Comparison of ENCODE assay signal across 8 cellular contexts in genomic region chr20:49594143-49594928, GRCh38. TPM values are rescaled to one million over a fixed set of nuclear protein-coding genes. Genes with fewer than 3 reads are reported as not detected.
A peak's percentile ranks its signal among the peaks of the same experiment; 100 is the strongest.
DNase-seq lines count a peak whose midpoint lies in the region; ATAC-seq and TF ChIP-seq lines count a peak whose summit lies in the region.

No MANE protein-coding gene starts in this region.

- ATAC-seq in activated naive CD8-positive, alpha-beta T cell treated with anti-CD3 and anti-CD28 coated beads, Interleukin-2, amount 50 U/mL, for 24 hours: peak; percentile 44
- ATAC-seq in HG03139 (IDR thresholded peaks at IDR 0.05; ENCODE audit: unreplicated experiment) (no peak), HG03521 (IDR thresholded peaks at IDR 0.05; ENCODE audit: unreplicated experiment) (no peak)

- no peak overlapping the region for H2BK5ac ChIP-seq in mesendoderm (ENCODE audit: low read length)

- H3K79me1 ChIP-seq in mesendoderm (ENCODE audit: low read length): no peaks in the 10 kb centered on the region

- no peak overlapping the region for H4K8ac ChIP-seq in mesendoderm (ENCODE audit: low read depth, low read length)

- H2BK120ac ChIP-seq in mesendoderm (ENCODE audit: low read depth, low read length): no peak overlapping the region

- no CpG with 5 or more reads among the region's 12 CpGs for WGBS in mesendoderm (ENCODE audit: extremely low coverage, insufficient coverage, low lambda C conversion rate)

- H3K9ac ChIP-seq in mesendoderm (ENCODE audit: low read length): no peak overlapping the region
- H3K9ac ChIP-seq in stomach smooth muscle (ENCODE audit: low read length in 2 of 2): no peak overlapping the region

- H3K36me3 ChIP-seq in mesendoderm (ENCODE audit: control insufficient read depth, insufficient read depth, low read length) (no peaks in the 10 kb centered on the region), stomach smooth muscle (ENCODE audit: control insufficient read depth in 2 of 2, insufficient read depth in 2 of 2, low read length in 2 of 2) (no peaks in the 10 kb centered on the region)

- no peak overlapping the region for H3K4ac ChIP-seq in mesendoderm (ENCODE audit: low read depth, low read length)

- peaks cover 42% of the 10 kb centered on the region for H3K36me3 Mint-ChIP-seq in activated naive CD8-positive, alpha-beta T cell treated with anti-CD3 and anti-CD28 coated beads, Interleukin-2, amount 50 U/mL, for 24 hours (ENCODE audit: low read depth)

- no peaks in the 10 kb centered on the region for H3K4me1 ChIP-seq in mesendoderm (ENCODE audit: control insufficient read depth, low read depth, low read length)
- H3K4me1 ChIP-seq in stomach smooth muscle (ENCODE audit: control insufficient read depth, insufficient read depth, low read length): peaks cover 16% of the 10 kb centered on the region

- peaks cover 89% of the 10 kb centered on the region for H3K4me1 Mint-ChIP-seq in activated naive CD8-positive, alpha-beta T cell treated with anti-CD3 and anti-CD28 coated beads, Interleukin-2, amount 50 U/mL, for 24 hours

- H3K27me3 Mint-ChIP-seq in activated naive CD8-positive, alpha-beta T cell treated with anti-CD3 and anti-CD28 coated beads, Interleukin-2, amount 50 U/mL, for 24 hours: peaks cover 5% of the 10 kb centered on the region

- H3K27me3 ChIP-seq in mesendoderm (ENCODE audit: insufficient read depth, low read length, poor library complexity) (no peaks in the 10 kb centered on the region), stomach smooth muscle (ENCODE audit: control insufficient read depth in 1 of 2, insufficient read depth in 2 of 2, low read length in 2 of 2) (no peaks in the 10 kb centered on the region)

- peaks cover 20% of the 10 kb centered on the region for H3K9me3 Mint-ChIP-seq in activated naive CD8-positive, alpha-beta T cell treated with anti-CD3 and anti-CD28 coated beads, Interleukin-2, amount 50 U/mL, for 24 hours

- H3K27ac Mint-ChIP-seq in activated naive CD8-positive, alpha-beta T cell treated with anti-CD3 and anti-CD28 coated beads, Interleukin-2, amount 50 U/mL, for 24 hours: peak overlapping the region; percentile 98

- no peak overlapping the region for H2BK15ac ChIP-seq in mesendoderm (replicated peaks; ENCODE audit: low read depth)

- no peak overlapping the region for H3K18ac ChIP-seq in mesendoderm (ENCODE audit: low read length)

- no peaks in the 10 kb centered on the region for H3K9me3 ChIP-seq in stomach smooth muscle (ENCODE audit: control insufficient read depth in 2 of 2, low read length in 2 of 2)

- no peak overlapping the region for H2AK5ac ChIP-seq in mesendoderm (ENCODE audit: low read length)

- H3K4me3 ChIP-seq in AG10803 (ENCODE audit: low read length): no peak overlapping the region
- H3K4me3 ChIP-seq in mesendoderm (ENCODE audit: low read length): no peak overlapping the region
- H3K4me3 ChIP-seq in stomach smooth muscle (ENCODE audit: low read length in 2 of 2): no peak overlapping the region

- H3K27ac ChIP-seq in mesendoderm (ENCODE audit: low read depth, low read length) (no peak overlapping the region), stomach smooth muscle (ENCODE audit: low read length) (peak overlapping the region; percentile 11)

- no peaks in the 10 kb centered on the region for H3K79me2 ChIP-seq in mesendoderm (ENCODE audit: control insufficient read depth, insufficient read depth, low read length)

- TF ChIP-seq CTCF in AG10803 (conservative IDR thresholded peaks at IDR 0.05; ENCODE audit: low read length): no peak

- H3K23ac ChIP-seq in mesendoderm (ENCODE audit: low read length): no peak overlapping the region

- no peak overlapping the region for H3K4me2 ChIP-seq in mesendoderm (ENCODE audit: low read length)

- peak overlapping the region; percentile 7 for H3K56ac ChIP-seq in mesendoderm (ENCODE audit: low read length)

- peak overlapping the region; percentile 80 for H3K4me3 Mint-ChIP-seq in activated naive CD8-positive, alpha-beta T cell treated with anti-CD3 and anti-CD28 coated beads, Interleukin-2, amount 50 U/mL, for 24 hours

- DNase-seq in AG10803 (ENCODE audit: low read depth) (peak; percentile 97), NCI-H226 (peak; percentile 90), mesendoderm (no peak), kidney tubule cell (ENCODE audit: low spot score) (no peak)
- peak; percentile 72 for DNase-seq in activated naive CD8-positive, alpha-beta T cell treated with anti-CD3 and anti-CD28 coated beads, Interleukin-2, amount 50 U/mL, for 24 hours

- no peak overlapping the region for H4K5ac ChIP-seq in mesendoderm (ENCODE audit: low read length)

RNA-seq across cellular contexts. Expression of gene PTGIS, which starts 26.4 kb away (rescaled TPM):
- polyA plus RNA-seq in mesendoderm (2013, experiment 1 of 2): 13.1 TPM
- polyA plus RNA-seq in mesendoderm (2013, experiment 2 of 2): 13.0 TPM

Comparison
In these comparisons a context has a peak if more than half of its experiments do, and no peak if none do; other contexts are left out.
1. DNase-seq: peak in AG10803 (single experiment), NCI-H226 (single experiment) and activated naive CD8-positive, alpha-beta T cell treated with anti-CD3 and anti-CD28 coated beads, Interleukin-2, amount 50 U/mL, for 24 hours (single experiment); none in mesendoderm (single experiment) and kidney tubule cell (single experiment).